30 cellular contexts compared by ENCODE assay signal in the genomic region with DNA sequence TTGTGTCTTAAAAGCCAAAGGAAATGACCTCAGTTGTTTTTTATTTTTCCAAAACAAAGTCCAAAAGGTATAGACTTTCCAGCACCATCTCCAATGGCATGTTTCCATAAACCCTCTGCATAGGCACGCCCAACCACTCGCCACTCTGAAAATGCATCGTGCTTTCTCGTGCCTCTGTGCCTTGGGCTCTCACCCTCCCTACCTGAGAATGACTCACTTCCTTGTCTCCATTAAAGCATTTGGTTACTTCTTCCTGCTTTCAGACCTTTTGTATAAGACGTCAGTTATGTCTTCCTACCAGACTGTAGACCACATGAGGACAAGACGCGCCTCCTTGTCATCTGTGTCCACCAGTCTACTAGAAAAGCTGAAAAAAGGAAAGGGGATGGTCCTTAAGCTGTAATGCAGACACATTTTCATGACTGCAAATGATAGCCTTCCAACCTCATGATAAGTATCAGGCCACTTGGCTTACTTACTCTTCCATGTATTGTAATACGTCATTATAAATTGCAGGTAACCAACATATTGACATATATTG.
DNase-seq lines count a peak whose midpoint lies in the region; ATAC-seq and TF ChIP-seq lines count a peak whose summit lies in the region.
"Had no signal": no experiment of that assay in that cellular context is flagged by ENCODE, and none has a peak within 500 bp of the region (broad histone marks: within the 10 kb centered on the region; RNA-seq: fewer than 3 reads in every experiment).

No MANE protein-coding gene starts in this region.

- TF ChIP-seq CTCF in MCF 10A (IDR thresholded peaks at IDR 0.05; ENCODE audit: unreplicated experiment): no peak
- no peak for TF ChIP-seq CTCF in breast epithelium (IDR thresholded peaks at IDR 0.05)
- TF ChIP-seq CTCF in RWPE2 (IDR thresholded peaks at IDR 0.05; ENCODE audit: poor library complexity, severe bottlenecking): no peak
- no peak for TF ChIP-seq CTCF in foreskin keratinocyte (conservative IDR thresholded peaks at IDR 0.05)
- TF ChIP-seq CTCF in smooth muscle cell (IDR thresholded peaks at IDR 0.05; ENCODE audit: borderline replicate concordance, insufficient read depth, poor library complexity, severe bottlenecking): no peak

- peaks cover 5% of the 10 kb centered on the region for H3K4me1 Mint-ChIP-seq in MCF 10A (ENCODE audit: insufficient read depth, unreplicated experiment)
- H3K4me1 Mint-ChIP-seq: activated B cell treated with CpG ODN at 0.5 μM for 24 hours; activated naive CD4-positive, alpha-beta T cell treated with anti-CD3 and anti-CD28 coated beads, Interleukin-2, amount 10 ng/mL, durations not matched to agents 7 days and 5 days; neural crest cell had no signal

- H3F3A ChIP-seq in smooth muscle cell (ENCODE audit: low read depth): no peaks in the 10 kb centered on the region

- H2AFZ ChIP-seq in smooth muscle cell (ENCODE audit: low read depth): peak overlapping the region; percentile 24

- H4K20me1 ChIP-seq in smooth muscle cell (ENCODE audit: low read depth): no peaks in the 10 kb centered on the region

- no peak overlapping the region for H3K4me3 ChIP-seq in breast epithelium
- H3K4me3 ChIP-seq in RWPE2 (ENCODE audit: severe bottlenecking): no peak overlapping the region
- no peak overlapping the region for H3K4me3 ChIP-seq in smooth muscle cell
- H3K4me3 ChIP-seq: A549, adrenal gland, esophagus squamous epithelium, heart right ventricle, pancreas, SJSA1, skin epidermis, testis had no signal

- no peak overlapping the region for H3K27ac Mint-ChIP-seq in MCF 10A (ENCODE audit: low read depth, unreplicated experiment)
- H3K27ac Mint-ChIP-seq: activated B cell treated with CpG ODN at 0.5 μM for 24 hours; activated naive CD4-positive, alpha-beta T cell treated with anti-CD3 and anti-CD28 coated beads, Interleukin-2, amount 10 ng/mL, durations not matched to agents 7 days and 5 days; CD4-positive, CD25-positive, alpha-beta regulatory T cell; endodermal cell had no signal

- H3K36me3 Mint-ChIP-seq in MCF 10A (ENCODE audit: insufficient read depth, unreplicated experiment): no peaks in the 10 kb centered on the region
- H3K36me3 Mint-ChIP-seq: activated naive CD4-positive, alpha-beta T cell treated with anti-CD3 and anti-CD28 coated beads, Interleukin-2, amount 10 ng/mL, durations not matched to agents 7 days and 5 days; CD4-positive, CD25-positive, alpha-beta regulatory T cell had no signal

- no peak overlapping the region for H3K4me2 ChIP-seq in smooth muscle cell
- H3K4me2 ChIP-seq: A549 had no signal

- H3K9me3 Mint-ChIP-seq in MCF 10A (ENCODE audit: unreplicated experiment): no peaks in the 10 kb centered on the region
- H3K9me3 Mint-ChIP-seq: activated B cell treated with CpG ODN at 0.5 μM for 24 hours, endodermal cell, neural crest cell had no signal

- H3K27ac ChIP-seq in breast epithelium (no peak overlapping the region), RWPE2 (ENCODE audit: poor library complexity, severe bottlenecking) (peak overlapping the region; percentile 20), foreskin keratinocyte (no peak overlapping the region), smooth muscle cell (ENCODE audit: low read depth) (peak overlapping the region; percentile 50)
- H3K27ac ChIP-seq: A549, adrenal gland, esophagus squamous epithelium, heart right ventricle, pancreas, SJSA1, skin epidermis, testis had no signal

- intact Hi-C loops in MCF 10A (cut with micrococcal nuclease) (no loop called here), breast epithelium (cut with DNase I; ENCODE audit: low total_unique reads) (no loop called here)

- POLR2A ChIA-PET in MCF 10A (lab: Yijun Ruan, JAX): no interaction called here

- H3K36me3 ChIP-seq in breast epithelium (no peaks in the 10 kb centered on the region), RWPE2 (ENCODE audit: low read depth) (no peaks in the 10 kb centered on the region), smooth muscle cell (ENCODE audit: low read depth) (no peaks in the 10 kb centered on the region)
- H3K36me3 ChIP-seq: adrenal gland, esophagus squamous epithelium, heart right ventricle, pancreas, SJSA1 had no signal

- no peaks in the 10 kb centered on the region for H3K27me3 Mint-ChIP-seq in MCF 10A (ENCODE audit: insufficient read depth, unreplicated experiment)
- H3K27me3 Mint-ChIP-seq: activated B cell treated with CpG ODN at 0.5 μM for 24 hours had no signal

- BruUV-seq in MCF 10A (replicated peaks; lab: Mats Ljungman, UMichigan): no TSS peak

- H3K9me3 ChIP-seq in breast epithelium: no peaks in the 10 kb centered on the region
- H3K9me3 ChIP-seq in RWPE2 (ENCODE audit: severe bottlenecking): no peaks in the 10 kb centered on the region
- no peaks in the 10 kb centered on the region for H3K9me3 ChIP-seq in smooth muscle cell (replicated peaks; ENCODE audit: low read depth)
- H3K9me3 ChIP-seq: A549, adrenal gland, esophagus squamous epithelium, heart right ventricle, pancreas, SJSA1, testis had no signal

- DNase-seq in MCF 10A (ENCODE audit: unreplicated experiment) (peak; percentile 48), breast epithelium (ENCODE audit: low spot score in 2 of 2) (no peak), RWPE2 (ENCODE audit: low spot score) (no peak), foreskin keratinocyte (peak; percentile 64 to 82), smooth muscle cell (lab: John Stamatoyannopoulos, UW; ENCODE audit: unreplicated experiment) (no peak), T-helper 9 cell (no peak)
- DNase-seq: activated B cell treated with CpG ODN at 0.5 μM for 24 hours; activated CD4-positive, alpha-beta T cell treated with anti-CD3 and anti-CD28 coated beads, Interleukin-2, amount 50 U/mL, for 4 hours; activated naive CD4-positive, alpha-beta T cell treated with anti-CD3 and anti-CD28 coated beads, Interleukin-2, amount 10 ng/mL, durations not matched to agents 7 days and 5 days; adrenal gland; cerebellar nuclear complex; dermis blood vessel endothelial cell; endodermal cell; esophagus squamous epithelium; foreskin melanocyte; heart right ventricle; Kasumi-1; left cardiac atrium; NCI-H146; pancreas; retina; stimulated activated naive CD4-positive, alpha-beta T cell treated with Interleukin-2 at 50 U/mL for 16 hours; testis had no signal

- TF ChIP-seq POLR2A in breast epithelium (IDR thresholded peaks at IDR 0.05): no peak

- WGBS in smooth muscle cell (ENCODE audit: low lambda C conversion rate): 76% methylated on average over 8 of the region's 8 CpGs

- H3K4me3 Mint-ChIP-seq in MCF 10A (ENCODE audit: unreplicated experiment): no peak overlapping the region
- H3K4me3 Mint-ChIP-seq: activated B cell treated with CpG ODN at 0.5 μM for 24 hours; activated naive CD4-positive, alpha-beta T cell treated with anti-CD3 and anti-CD28 coated beads, Interleukin-2, amount 10 ng/mL, durations not matched to agents 7 days and 5 days; CD4-positive, CD25-positive, alpha-beta regulatory T cell; endodermal cell; neural crest cell had no signal

- no peak overlapping the region for H3K9ac ChIP-seq in smooth muscle cell (ENCODE audit: low read depth)

- CTCF ChIA-PET in MCF 10A (lab: Yijun Ruan, JAX): interaction anchor here (0.6 kb wide), 1 partner anchor 15 kb away, joined by 3 read pairs; no protein-coding TSS in a partner anchor

- peak; percentile 66 for ATAC-seq in RWPE2 (ENCODE audit: low read depth)
- peak; percentile 87 for ATAC-seq in foreskin keratinocyte
- no peak for ATAC-seq in GM21576 (IDR thresholded peaks at IDR 0.05; ENCODE audit: unreplicated experiment)
- ATAC-seq in GM21528 (IDR thresholded peaks at IDR 0.05; ENCODE audit: low FRiP score, unreplicated experiment): no peak
- ATAC-seq: A549, heart right ventricle, left cardiac atrium, pancreas had no signal

- H3K4me1 ChIP-seq in breast epithelium (no peaks in the 10 kb centered on the region), RWPE2 (ENCODE audit: insufficient read depth, poor library complexity, severe bottlenecking) (peaks cover 5% of the 10 kb centered on the region), foreskin keratinocyte (no peaks in the 10 kb centered on the region), smooth muscle cell (ENCODE audit: low read depth) (no peaks in the 10 kb centered on the region)
- H3K4me1 ChIP-seq: A549, adrenal gland, esophagus squamous epithelium, heart right ventricle, pancreas, SJSA1, testis had no signal

- no peaks in the 10 kb centered on the region for H3K79me2 ChIP-seq in smooth muscle cell (ENCODE audit: low read depth)

- no peaks in the 10 kb centered on the region for H3K27me3 ChIP-seq in breast epithelium
- H3K27me3 ChIP-seq in RWPE2 (ENCODE audit: insufficient read depth, poor library complexity, severe bottlenecking): no peaks in the 10 kb centered on the region
- H3K27me3 ChIP-seq in foreskin keratinocyte: no peaks in the 10 kb centered on the region
- no peaks in the 10 kb centered on the region for H3K27me3 ChIP-seq in smooth muscle cell (ENCODE audit: low read depth)
- H3K27me3 ChIP-seq: adrenal gland, esophagus squamous epithelium, heart right ventricle, pancreas, SJSA1, testis had no signal

Comparison
In these comparisons a context has a peak if more than half of its experiments do, and no peak if none do; other contexts are left out.
1. DNase-seq: peak in MCF 10A (single experiment) and foreskin keratinocyte (2 of 2); none in breast epithelium (0 of 2), RWPE2 (single experiment), smooth muscle cell (single experiment) and T-helper 9 cell (single experiment).
2. H3K27ac ChIP-seq: peak in RWPE2 (single experiment) and smooth muscle cell (single experiment); none in breast epithelium (0 of 2) and foreskin keratinocyte (single experiment).
3. ATAC-seq: peak in RWPE2 (single experiment) and foreskin keratinocyte (single experiment); none in GM21576 (single experiment) and GM21528 (single experiment).